Comparison of ENCODE assay signal across 8 cellular contexts in the genomic region with DNA sequence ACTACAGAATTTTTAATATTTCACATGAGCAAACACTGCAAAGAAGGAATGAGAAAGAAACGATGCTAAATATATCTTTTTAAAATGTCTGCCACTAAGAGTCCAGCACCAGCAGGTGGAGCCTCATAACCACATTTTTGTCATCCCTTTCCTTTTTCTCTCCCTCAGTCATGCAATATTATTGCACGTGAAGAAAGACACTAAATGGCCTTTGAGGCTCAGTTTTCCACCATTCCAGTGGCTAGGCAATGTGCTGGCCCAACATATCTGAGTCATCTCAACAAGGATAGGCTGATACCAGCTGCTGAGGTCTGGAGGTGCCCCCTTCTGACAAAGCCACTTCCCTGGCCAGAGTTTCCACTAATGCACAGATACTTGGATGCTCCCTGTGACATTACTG. TPM values are rescaled to one million over a fixed set of nuclear protein-coding genes. Genes with fewer than 3 reads are reported as not detected.
DNase-seq lines count a peak whose midpoint lies in the region; ATAC-seq, FAIRE-seq and TF ChIP-seq lines count a peak whose summit lies in the region.

No MANE protein-coding gene starts in this region.

- peak; percentile 37 for ATAC-seq in GM21576 (IDR thresholded peaks at IDR 0.05; ENCODE audit: unreplicated experiment)

- TF ChIP-seq CTCF in keratinocyte (optimal IDR thresholded peaks at IDR 0.05 in 1 of 3, IDR thresholded peaks at IDR 0.05 in 1 of 3, conservative IDR thresholded peaks at IDR 0.05 in 1 of 3; ENCODE audit: extremely low read depth in 1 of 3, insufficient read depth in 2 of 3, low read length in 3 of 3): peak in 2 of 3 experiments; percentile 44 to 61

- FAIRE-seq in keratinocyte (lab: Jason Lieb, UNC): no peak

- H2AFZ ChIP-seq in keratinocyte (ENCODE audit: control insufficient read depth, low read length): no peak overlapping the region

- dilution Hi-C loops in keratinocyte (cut with MboI; ENCODE audit: extremely low pct_ligation_motif_present, low sequenced_read_pairs): no loop called here

- H3K4me1 ChIP-seq in keratinocyte (ENCODE audit: control insufficient read depth, extremely low read depth, insufficient read depth, low read length) (peaks cover 34% of the 10 kb centered on the region), stomach smooth muscle (ENCODE audit: control insufficient read depth, insufficient read depth, low read length) (peaks cover 14% of the 10 kb centered on the region)

- H3K27ac ChIP-seq in keratinocyte (ENCODE audit: control insufficient read depth, insufficient read depth, low read length) (peak overlapping the region; percentile 90), stomach smooth muscle (ENCODE audit: low read length) (no peak overlapping the region)

- H4K20me1 ChIP-seq in keratinocyte (ENCODE audit: control insufficient read depth, extremely low read depth, insufficient read depth, low read length): no peaks in the 10 kb centered on the region

- peaks cover 14% of the 10 kb centered on the region for H3K79me2 ChIP-seq in keratinocyte (ENCODE audit: control insufficient read depth, insufficient read depth, low read length)

- peak; percentile 38 for DNase-seq in ELF-1 (ENCODE audit: low read depth, low spot score)
- DNase-seq in KG1 (lab: John Stamatoyannopoulos, UW): peak; percentile 40
- DNase-seq in SIG-M5 treated with dmso at 0.1 percent for 504 hours (lab: John Stamatoyannopoulos, UW; ENCODE audit: unreplicated experiment): peak; percentile 69
- DNase-seq in astrocyte of the hippocampus (ENCODE audit: low read depth, low spot score): peak; percentile 71
- DNase-seq in keratinocyte (ENCODE audit: low read depth, low spot score): no peak
- DNase-seq in GOT3 (lab: John Stamatoyannopoulos, UW): no peak

- H3K27me3 ChIP-seq in keratinocyte (ENCODE audit: control insufficient read depth, extremely low read depth, insufficient read depth, low read length) (no peaks in the 10 kb centered on the region), stomach smooth muscle (ENCODE audit: control insufficient read depth in 1 of 2, insufficient read depth in 2 of 2, low read length in 2 of 2) (no peaks in the 10 kb centered on the region)

- H3K9me3 ChIP-seq in keratinocyte (ENCODE audit: control insufficient read depth, low read depth, low read length): no peaks in the 10 kb centered on the region
- H3K9me3 ChIP-seq in stomach smooth muscle (ENCODE audit: control insufficient read depth in 2 of 2, low read length in 2 of 2): no peaks in the 10 kb centered on the region

- H3K9me1 ChIP-seq in keratinocyte (ENCODE audit: control insufficient read depth, extremely low read depth, insufficient read depth, low read length): peaks cover 4% of the 10 kb centered on the region

- H3K9ac ChIP-seq in keratinocyte (ENCODE audit: control insufficient read depth, extremely low read depth, insufficient read depth, low read length) (peak overlapping the region; percentile 4), stomach smooth muscle (ENCODE audit: low read length in 2 of 2) (no peak overlapping the region)

- H3K36me3 ChIP-seq in keratinocyte (ENCODE audit: control insufficient read depth in 2 of 2, extremely low read depth in 1 of 2, insufficient read depth in 2 of 2, low read length in 2 of 2) (no peaks in the 10 kb centered on the region), stomach smooth muscle (ENCODE audit: control insufficient read depth in 2 of 2, insufficient read depth in 2 of 2, low read length in 2 of 2) (peaks cover 0 to 4% of the 10 kb centered on the region in 2 donors)

- no peak overlapping the region for H3K4me3 ChIP-seq in keratinocyte (ENCODE audit: control insufficient read depth in 2 of 3, extremely low read depth in 1 of 3, insufficient read depth in 2 of 3, low read depth in 1 of 3, low read length in 3 of 3)
- H3K4me3 ChIP-seq in stomach smooth muscle (ENCODE audit: low read length in 2 of 2): peak overlapping the region; percentile 23 to 25

- peak overlapping the region; percentile 93 for H3K4me2 ChIP-seq in keratinocyte (ENCODE audit: control insufficient read depth, extremely low read depth, insufficient read depth, low read depth, low read length)

RNA-seq across cellular contexts. Expression of a gene that starts 1.8 kb away (rescaled TPM):
- 3.4 to 8.0 TPM (median 6.5 TPM) in 3 replicates for polyA plus RNA-seq in keratinocyte
- 5.4 TPM for polyA plus RNA-seq in keratinocyte (2011; ENCODE audit: low read depth)
- polyA plus RNA-seq in keratinocyte (2011; cell fraction: cytosol; rRNA removed): 2.4 and 5.1 TPM in 2 replicates
- 3.4 and 4.7 TPM in 2 replicates for polyA plus RNA-seq in keratinocyte (2011; cell fraction: nucleus; rRNA removed)
- 3.5 and 7.0 TPM in 2 replicates for polyA plus RNA-seq in keratinocyte (2012; ENCODE audit: low replicate concordance)
- polyA minus RNA-seq in keratinocyte: 1.0 to 10.1 TPM (median 5.5 TPM) in 3 replicates
- polyA minus RNA-seq in keratinocyte (2011; cell fraction: cytosol; rRNA and poly(A)+ RNA removed): 5.9 TPM
- polyA minus RNA-seq in keratinocyte (2011; cell fraction: nucleus; rRNA and poly(A)+ RNA removed): 2.5 and 4.7 TPM in 2 replicates

RNA-seq across cellular contexts. Expression of a gene that starts 27.2 kb away (rescaled TPM):
- 0.15 to 0.63 TPM (median 0.51 TPM) in 3 replicates for polyA plus RNA-seq in keratinocyte
- 15.6 TPM for polyA plus RNA-seq in keratinocyte (2011; ENCODE audit: low read depth)
- polyA plus RNA-seq in keratinocyte (2011; cell fraction: cytosol; rRNA removed): 0.22 and 0.57 TPM in 2 replicates
- 0.88 and 0.94 TPM in 2 replicates for polyA plus RNA-seq in keratinocyte (2011; cell fraction: nucleus; rRNA removed)
- 0.56 and 22.3 TPM in 2 replicates for polyA plus RNA-seq in keratinocyte (2012; ENCODE audit: low replicate concordance)
- 0.16 to 0.30 TPM in 2 of 3 replicates, not detected in the other for polyA minus RNA-seq in keratinocyte
- not detected for polyA minus RNA-seq in keratinocyte (2011; cell fraction: cytosol; rRNA and poly(A)+ RNA removed)
- 0.53 and 1.1 TPM in 2 replicates for polyA minus RNA-seq in keratinocyte (2011; cell fraction: nucleus; rRNA and poly(A)+ RNA removed)

Comparison
In these comparisons a context has a peak if more than half of its experiments do, and no peak if none do; other contexts are left out.
1. DNase-seq: peak in ELF-1 (single experiment), KG1 (single experiment), SIG-M5 treated with dmso at 0.1 percent for 504 hours (single experiment) and astrocyte of the hippocampus (single experiment); none in keratinocyte (single experiment) and GOT3 (single experiment).
2. H3K4me3 ChIP-seq: peak in stomach smooth muscle (2 of 2); none in keratinocyte (0 of 3).